Comparison of ENCODE assay signal across 27 cellular contexts in the genomic region with DNA sequence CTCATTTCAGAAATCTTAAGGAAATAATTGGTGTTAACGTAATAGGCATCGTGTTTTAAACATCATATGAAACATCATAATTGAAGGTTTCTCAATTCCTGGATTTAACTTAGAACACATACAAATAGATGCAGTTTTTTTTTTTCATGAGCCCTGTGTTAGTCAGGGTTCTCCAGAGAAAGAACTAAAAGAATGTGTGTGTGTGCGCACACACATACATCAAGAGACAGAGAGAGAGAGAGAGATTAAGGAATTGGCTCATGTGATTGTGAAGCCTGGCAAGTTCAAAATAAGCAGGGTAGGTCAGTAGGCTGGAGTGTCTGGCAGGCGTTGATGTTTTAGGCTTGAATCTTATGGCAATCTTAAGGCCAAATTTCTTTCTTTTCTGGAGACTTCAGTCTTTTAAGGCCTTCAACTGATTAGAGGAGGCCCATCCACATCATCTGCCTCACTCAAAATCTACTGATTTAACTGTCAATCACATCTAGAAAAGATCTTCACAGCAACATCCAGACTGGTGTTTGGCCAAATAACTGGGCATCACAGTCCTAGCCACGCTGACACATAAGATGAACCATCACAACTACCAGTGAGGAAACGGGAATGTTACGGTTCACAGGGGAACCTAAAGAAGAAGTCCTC. TPM values are rescaled to one million over a fixed set of nuclear protein-coding genes. Genes with fewer than 3 reads are reported as not detected.
A peak's percentile ranks its signal among the peaks of the same experiment; 100 is the strongest.
DNase-seq lines count a peak whose midpoint lies in the region; ATAC-seq, FAIRE-seq and TF ChIP-seq lines count a peak whose summit lies in the region.
"Had no signal": no experiment of that assay in that cellular context is flagged by ENCODE, and none has a peak within 500 bp of the region (broad histone marks: within the 10 kb centered on the region; RNA-seq: fewer than 3 reads in every experiment).

No MANE protein-coding gene starts in this region.

- H3K27me3 ChIP-seq in pancreas = no peaks in the 10 kb centered on the region
- H3K27me3 ChIP-seq: testis had no signal

- in situ Hi-C loops in Caki2 (cut with HindIII; ENCODE audit: low pct_unique_long_range_greater_than_20kb, low sequenced_read_pairs) = no loop called here

- peaks cover 22% of the 10 kb centered on the region for H3K9me3 Mint-ChIP-seq in activated T-helper 1 cell treated with anti-CD3 and anti-CD28 coated beads, Interleukin-12 subunit alpha, Interleukin-12 subunit beta, Interleukin-2, Interleukin-4 antibody, amounts not matched to agents 30 ng/mL and 10 ng/mL and 1 ng/mL, durations not matched to agents 14 hours and 24 hours and 36 hours

- H3K4me1 Mint-ChIP-seq in activated T-helper 1 cell treated with anti-CD3 and anti-CD28 coated beads, Interleukin-12 subunit alpha, Interleukin-12 subunit beta, Interleukin-2, Interleukin-4 antibody, amounts not matched to agents 30 ng/mL and 10 ng/mL and 1 ng/mL, durations not matched to agents 14 hours and 24 hours and 36 hours (ENCODE audit: low read depth) = peaks cover 64% of the 10 kb centered on the region

- no peaks in the 10 kb centered on the region for H3K36me3 ChIP-seq in pancreas
- H3K36me3 ChIP-seq: HAP-1 had no signal

- H3K27me3 Mint-ChIP-seq in activated T-helper 1 cell treated with anti-CD3 and anti-CD28 coated beads, Interleukin-12 subunit alpha, Interleukin-12 subunit beta, Interleukin-2, Interleukin-4 antibody, amounts not matched to agents 30 ng/mL and 10 ng/mL and 1 ng/mL, durations not matched to agents 14 hours and 24 hours and 36 hours (ENCODE audit: insufficient read depth) = no peaks in the 10 kb centered on the region
- H3K27me3 Mint-ChIP-seq: CD4-positive, alpha-beta T cell; stimulated activated memory B cell treated with anti-CD40 and anti-IgM and Interleukin-4, amounts not matched to agents 10 μg/mL and 1 μg/mL and 100 μg/mL, for 72 hours had no signal

- FAIRE-seq in pancreas (lab: Jason Lieb, UNC) = peak; percentile 17
- FAIRE-seq: HTR-8/SVneo, keratinocyte had no signal

- 52 to 57% methylated on average over 7 of the region's 7 CpGs for WGBS in pancreas, 2 donors

- TF ChIP-seq CTCF in pancreas (IDR thresholded peaks at IDR 0.05) = no peak

- H3K27ac Mint-ChIP-seq in activated T-helper 1 cell treated with anti-CD3 and anti-CD28 coated beads, Interleukin-12 subunit alpha, Interleukin-12 subunit beta, Interleukin-2, Interleukin-4 antibody, amounts not matched to agents 30 ng/mL and 10 ng/mL and 1 ng/mL, durations not matched to agents 14 hours and 24 hours and 36 hours = peak overlapping the region; percentile 86
- H3K27ac Mint-ChIP-seq: CD4-positive, alpha-beta T cell; stimulated activated memory B cell treated with anti-CD40 and anti-IgM and Interleukin-4, amounts not matched to agents 10 μg/mL and 1 μg/mL and 100 μg/mL, for 72 hours had no signal

- H3K4me3 Mint-ChIP-seq in activated T-helper 1 cell treated with anti-CD3 and anti-CD28 coated beads, Interleukin-12 subunit alpha, Interleukin-12 subunit beta, Interleukin-2, Interleukin-4 antibody, amounts not matched to agents 30 ng/mL and 10 ng/mL and 1 ng/mL, durations not matched to agents 14 hours and 24 hours and 36 hours = no peak overlapping the region
- H3K4me3 Mint-ChIP-seq: CD4-positive, alpha-beta T cell; stimulated activated memory B cell treated with anti-CD40 and anti-IgM and Interleukin-4, amounts not matched to agents 10 μg/mL and 1 μg/mL and 100 μg/mL, for 72 hours had no signal

- no peaks in the 10 kb centered on the region for H3K9me3 ChIP-seq in pancreas
- H3K9me3 ChIP-seq: HAP-1, testis had no signal

- H3K36me3 Mint-ChIP-seq in activated T-helper 1 cell treated with anti-CD3 and anti-CD28 coated beads, Interleukin-12 subunit alpha, Interleukin-12 subunit beta, Interleukin-2, Interleukin-4 antibody, amounts not matched to agents 30 ng/mL and 10 ng/mL and 1 ng/mL, durations not matched to agents 14 hours and 24 hours and 36 hours (ENCODE audit: low read depth) = peaks cover 10% of the 10 kb centered on the region

- ATAC-seq in pancreas (peak in 2 of 4 donors; percentile 2 to 13), GM18907 (IDR thresholded peaks at IDR 0.05; ENCODE audit: unreplicated experiment) (no peak)
- ATAC-seq: sciatic nerve; stimulated activated memory B cell treated with anti-CD40 and anti-IgM and Interleukin-4, amounts not matched to agents 10 μg/mL and 1 μg/mL and 100 μg/mL, for 72 hours had no signal

- H3K4me3 ChIP-seq in pancreas = no peak overlapping the region
- H3K4me3 ChIP-seq: HAP-1, PC-9, testis had no signal

- peak; percentile 14 for DNase-seq in Caki2 (ENCODE audit: low read depth)
- DNase-seq in activated T-helper 1 cell treated with anti-CD3 and anti-CD28 coated beads, Interleukin-12 subunit alpha, Interleukin-12 subunit beta, Interleukin-2, Interleukin-4 antibody, amounts not matched to agents 30 ng/mL and 10 ng/mL and 1 ng/mL, durations not matched to agents 14 hours and 24 hours and 36 hours (ENCODE audit: low spot score) = no peak
- peak; percentile 60 for DNase-seq in fibroblast of peridontal ligament (ENCODE audit: extremely low read depth)
- no peak for DNase-seq in pancreas
- no peak for DNase-seq in HT-29 (ENCODE audit: low spot score)
- DNase-seq in A172 (ENCODE audit: low spot score) = no peak
- DNase-seq in COR-L47 (lab: John Stamatoyannopoulos, UW) = no peak
- DNase-seq: activated CD4-positive, alpha-beta T cell treated with anti-CD3 and anti-CD28 coated beads for 48 hours; amygdala; CD4-positive, alpha-beta T cell; cerebellar nuclear complex; DMS79 treated with DMSO at 0.1 percent for 48 hours; effector memory CD4-positive, alpha-beta T cell; hippocampal formation; mammary epithelial cell; NCI-H1092; NCI-H2029 treated with DMSO at 0.1 percent for 48 hours; PC-9; SIG-M5; T-helper 1 cell had no signal

- H3K27ac ChIP-seq in pancreas = peak overlapping the region; percentile 88 to 99 (median 93)
- H3K27ac ChIP-seq: PC-9, testis had no signal

- intact Hi-C loops in activated T-helper 1 cell treated with anti-CD3 and anti-CD28 coated beads, Interleukin-12 subunit alpha, Interleukin-12 subunit beta, Interleukin-2, Interleukin-4 antibody, amounts not matched to agents 30 ng/mL and 10 ng/mL and 1 ng/mL, durations not matched to agents 14 hours and 24 hours and 36 hours (cut with micrococcal nuclease) = loop anchor here (2.0 to 10.0 kb wide), 4 partner anchors 43 to 433 kb away; no protein-coding TSS in a partner anchor
- intact Hi-C loops in pancreas (cut with DNase I) = no loop called here

- H3K4me1 ChIP-seq in pancreas = peaks cover 32 to 47% (median 43%) of the 10 kb centered on the region in 3 donors
- H3K4me1 ChIP-seq: HAP-1 had no signal

RNA-seq across cellular contexts. Expression of gene SPATA13, which starts 25.2 kb away (rescaled TPM):
- total RNA-seq in Caki2 (2014; rRNA removed; shearing (Covaris generic); ENCODE audit: low replicate concordance) = 10.0 and 18.7 TPM in 2 replicates
- total RNA-seq in activated T-helper 1 cell treated with anti-CD3 and anti-CD28 coated beads, Interleukin-12 subunit alpha, Interleukin-12 subunit beta, Interleukin-2, Interleukin-4 antibody, amounts not matched to agents 30 ng/mL and 10 ng/mL and 1 ng/mL, durations not matched to agents 14 hours and 24 hours and 36 hours = 56.2 and 56.3 TPM in 2 replicates
- total RNA-seq in pancreas = 10 to 100 TPM; 38.1 to 65.7 (median 53.9) TPM
- polyA plus RNA-seq in pancreas = 10 to 100 TPM; 46.0 to 71.2 TPM
- 52.5 and 71.1 TPM in 2 replicates for total RNA-seq in HT-29 (2014; rRNA removed; shearing (Covaris generic))
- 3.4 and 4.8 TPM in 2 replicates for total RNA-seq in A172 (2014; rRNA removed; shearing (Covaris generic))

Comparison
In these comparisons a context has a peak if more than half of its experiments do, and no peak if none do; other contexts are left out.
1. DNase-seq: peak in Caki2 (single experiment) and fibroblast of peridontal ligament (single experiment); none in activated T-helper 1 cell treated with anti-CD3 and anti-CD28 coated beads, Interleukin-12 subunit alpha, Interleukin-12 subunit beta, Interleukin-2, Interleukin-4 antibody, amounts not matched to agents 30 ng/mL and 10 ng/mL and 1 ng/mL, durations not matched to agents 14 hours and 24 hours and 36 hours (single experiment), pancreas (0 of 6), HT-29 (single experiment), A172 (single experiment) and COR-L47 (single experiment).